In genomic region chr3:62587169-62587568, GRCh38 we compare ENCODE assay signal across 20 cellular contexts.
DNase-seq lines count a peak whose midpoint lies in the region; ATAC-seq, FAIRE-seq and TF ChIP-seq lines count a peak whose summit lies in the region.
"Had no signal": no experiment of that assay in that cellular context is flagged by ENCODE, and none has a peak within 500 bp of the region (broad histone marks: within the 10 kb centered on the region; RNA-seq: fewer than 3 reads in every experiment).

No MANE protein-coding gene starts in this region.

- H3K4me3 Mint-ChIP-seq in effector memory CD8-positive, alpha-beta T cell: no peak overlapping the region
- H3K4me3 Mint-ChIP-seq in CD14-positive monocyte: no peak overlapping the region
- H3K4me3 Mint-ChIP-seq: activated CD8-positive, alpha-beta memory T cell treated with anti-CD3 and anti-CD28 coated beads, Interleukin-2, amount 10 ng/mL, durations not matched to agents 7 days and 5 days; activated naive CD8-positive, alpha-beta T cell treated with anti-CD3 and anti-CD28 coated beads, Interleukin-2, amount 50 U/mL, for 24 hours; activated T-helper 17 cell treated with anti-CD3 and anti-CD28 coated beads, Interleukin-2, amount 50 U/mL, for 72 hours; type B pancreatic cell had no signal

- H3K9me1 ChIP-seq in keratinocyte (ENCODE audit: control insufficient read depth, extremely low read depth, insufficient read depth, low read length): no peaks in the 10 kb centered on the region

- DNase-seq in AG04450 (ENCODE audit: low read depth, low spot score): no peak
- peak; percentile 51 for DNase-seq in NCI-H446 (lab: John Stamatoyannopoulos, UW)
- peak; percentile 46 to 89 for DNase-seq in cardiac fibroblast (ENCODE audit: low read depth in 2 of 2)
- DNase-seq in keratinocyte (ENCODE audit: low read depth, low spot score): no peak
- no peak for DNase-seq in effector memory CD8-positive, alpha-beta T cell
- DNase-seq in CD14-positive monocyte (ENCODE audit: low spot score): no peak
- DNase-seq: activated CD8-positive, alpha-beta memory T cell treated with anti-CD3 and anti-CD28 coated beads, Interleukin-2, amount 10 ng/mL, durations not matched to agents 7 days and 5 days; activated naive CD8-positive, alpha-beta T cell treated with anti-CD3 and anti-CD28 coated beads, Interleukin-2, amount 50 U/mL, for 24 hours; GF-D8; left colon; NCI-H1694; NCI-H2227 treated with DMSO at 0.1 percent for 48 hours; stimulated activated CD4-positive, alpha-beta T cell treated with anti-CD3 and anti-CD28 coated beads, Interleukin-4, amount 100 ng/mL, for 1 hour; stomach had no signal

- H3K9me3 Mint-ChIP-seq in effector memory CD8-positive, alpha-beta T cell: peaks cover 0 to 1% of the 10 kb centered on the region in 2 donors
- H3K9me3 Mint-ChIP-seq in CD14-positive monocyte: peaks cover 0 to 9% (median 0%) of the 10 kb centered on the region in 7 donors
- H3K9me3 Mint-ChIP-seq: activated naive CD8-positive, alpha-beta T cell treated with anti-CD3 and anti-CD28 coated beads, Interleukin-2, amount 50 U/mL, for 24 hours; activated T-helper 17 cell treated with anti-CD3 and anti-CD28 coated beads, Interleukin-2, amount 50 U/mL, for 72 hours; type B pancreatic cell had no signal

- H3K9me3 ChIP-seq in AG04450 (ENCODE audit: control insufficient read depth, insufficient read depth, low read length) (no peaks in the 10 kb centered on the region), keratinocyte (ENCODE audit: control insufficient read depth, low read depth, low read length) (no peaks in the 10 kb centered on the region)
- H3K9me3 ChIP-seq: A549, stomach had no signal

- H3K79me2 ChIP-seq in keratinocyte (ENCODE audit: control insufficient read depth, insufficient read depth, low read length): no peaks in the 10 kb centered on the region

- no peak for ATAC-seq in GM19397 (IDR thresholded peaks at IDR 0.05; ENCODE audit: unreplicated experiment)
- no peak for ATAC-seq in effector memory CD8-positive, alpha-beta T cell (replicated peaks)
- no peak for ATAC-seq in GM18517 (IDR thresholded peaks at IDR 0.05; ENCODE audit: unreplicated experiment)
- ATAC-seq: A549; activated CD8-positive, alpha-beta memory T cell treated with anti-CD3 and anti-CD28 coated beads, Interleukin-2, amount 10 ng/mL, durations not matched to agents 7 days and 5 days; activated naive CD8-positive, alpha-beta T cell treated with anti-CD3 and anti-CD28 coated beads, Interleukin-2, amount 50 U/mL, for 24 hours; activated T-helper 17 cell treated with anti-CD3 and anti-CD28 coated beads, Interleukin-2, amount 50 U/mL, for 72 hours; left colon had no signal

- intact Hi-C loops in CD14-positive monocyte (cut with micrococcal nuclease): no loop called here

- H3K27me3 ChIP-seq in AG04450 (ENCODE audit: control insufficient read depth, insufficient read depth, low read length): no peaks in the 10 kb centered on the region
- no peaks in the 10 kb centered on the region for H3K27me3 ChIP-seq in keratinocyte (ENCODE audit: control insufficient read depth, extremely low read depth, insufficient read depth, low read length)
- H3K27me3 ChIP-seq: cardiac muscle cell, stomach had no signal

- TF ChIP-seq CTCF in AG04450 (IDR thresholded peaks at IDR 0.05; ENCODE audit: low read depth, low read length): no peak
- TF ChIP-seq CTCF in cardiac fibroblast (IDR thresholded peaks at IDR 0.05; ENCODE audit: low read depth, low read length): no peak
- no peak for TF ChIP-seq CTCF in keratinocyte (optimal IDR thresholded peaks at IDR 0.05 in 1 of 3, IDR thresholded peaks at IDR 0.05 in 1 of 3, conservative IDR thresholded peaks at IDR 0.05 in 1 of 3; ENCODE audit: extremely low read depth in 1 of 3, insufficient read depth in 2 of 3, low read length in 3 of 3)
- TF ChIP-seq CTCF in CD14-positive monocyte (IDR thresholded peaks at IDR 0.05): no peak

- CTCF ChIA-PET in AG04450 (lab: Charles Lee): interaction anchor here (0.6 kb wide), 1 partner anchor 1943 kb away, joined by 7 read pairs; no protein-coding TSS in a partner anchor

- POLR2A ChIA-PET in AG04450 (lab: Yijun Ruan, JAX): interaction anchor here (1.0 to 1.7 kb wide), 3 partner anchors 10 to 20 kb away, joined by 3 to 9 read pairs (median 4); no protein-coding TSS in a partner anchor

- H3K9ac ChIP-seq in keratinocyte (ENCODE audit: control insufficient read depth, extremely low read depth, insufficient read depth, low read length): no peak overlapping the region

- H3K27ac ChIP-seq in AG04450 (ENCODE audit: low read depth, low read length) (peak overlapping the region; percentile 71), keratinocyte (ENCODE audit: control insufficient read depth, insufficient read depth, low read length) (peak overlapping the region; percentile 64)
- H3K27ac ChIP-seq: A549, cardiac muscle cell, stomach had no signal

- H3K36me3 ChIP-seq in keratinocyte (ENCODE audit: control insufficient read depth in 2 of 2, extremely low read depth in 1 of 2, insufficient read depth in 2 of 2, low read length in 2 of 2): no peaks in the 10 kb centered on the region
- H3K36me3 ChIP-seq: stomach had no signal

- dilution Hi-C loops in keratinocyte (cut with MboI; ENCODE audit: extremely low pct_ligation_motif_present, low sequenced_read_pairs): no loop called here

- peaks cover 25% of the 10 kb centered on the region for H3K4me1 ChIP-seq in keratinocyte (ENCODE audit: control insufficient read depth, extremely low read depth, insufficient read depth, low read length)
- H3K4me1 ChIP-seq: A549, stomach had no signal

- H3K27ac Mint-ChIP-seq in effector memory CD8-positive, alpha-beta T cell: no peak overlapping the region
- no peak overlapping the region for H3K27ac Mint-ChIP-seq in CD14-positive monocyte
- H3K27ac Mint-ChIP-seq: activated CD8-positive, alpha-beta memory T cell treated with anti-CD3 and anti-CD28 coated beads, Interleukin-2, amount 10 ng/mL, durations not matched to agents 7 days and 5 days; activated naive CD8-positive, alpha-beta T cell treated with anti-CD3 and anti-CD28 coated beads, Interleukin-2, amount 50 U/mL, for 24 hours; activated T-helper 17 cell treated with anti-CD3 and anti-CD28 coated beads, Interleukin-2, amount 50 U/mL, for 72 hours; type B pancreatic cell had no signal

- H3K36me3 Mint-ChIP-seq in effector memory CD8-positive, alpha-beta T cell (ENCODE audit: insufficient read depth): no peaks in the 10 kb centered on the region
- no peaks in the 10 kb centered on the region for H3K36me3 Mint-ChIP-seq in CD14-positive monocyte
- H3K36me3 Mint-ChIP-seq: activated CD8-positive, alpha-beta memory T cell treated with anti-CD3 and anti-CD28 coated beads, Interleukin-2, amount 10 ng/mL, durations not matched to agents 7 days and 5 days; type B pancreatic cell had no signal

- peak overlapping the region; percentile 54 for H3K4me2 ChIP-seq in keratinocyte (ENCODE audit: control insufficient read depth, extremely low read depth, insufficient read depth, low read depth, low read length)
- H3K4me2 ChIP-seq: A549 had no signal

- H2AFZ ChIP-seq in keratinocyte (ENCODE audit: control insufficient read depth, low read length): no peak overlapping the region

- no peaks in the 10 kb centered on the region for H3K27me3 Mint-ChIP-seq in effector memory CD8-positive, alpha-beta T cell
- H3K27me3 Mint-ChIP-seq in CD14-positive monocyte (ENCODE audit: low read depth in 3 of 3): peaks cover 0 to 5% (median 2%) of the 10 kb centered on the region in 3 donors
- H3K27me3 Mint-ChIP-seq: activated CD8-positive, alpha-beta memory T cell treated with anti-CD3 and anti-CD28 coated beads, Interleukin-2, amount 10 ng/mL, durations not matched to agents 7 days and 5 days; activated naive CD8-positive, alpha-beta T cell treated with anti-CD3 and anti-CD28 coated beads, Interleukin-2, amount 50 U/mL, for 24 hours; activated T-helper 17 cell treated with anti-CD3 and anti-CD28 coated beads, Interleukin-2, amount 50 U/mL, for 72 hours had no signal

- peak; percentile 68 for FAIRE-seq in keratinocyte (lab: Jason Lieb, UNC)
- FAIRE-seq: A549 had no signal

- no peak overlapping the region for H3K4me3 ChIP-seq in AG04450 (ENCODE audit: low read depth, low read length)
- peak overlapping the region in 1 of 2 donors; percentile 19 for H3K4me3 ChIP-seq in cardiac fibroblast (replicated peaks in 1 of 2; ENCODE audit: low read depth in 2 of 2, low read length in 2 of 2)
- H3K4me3 ChIP-seq in keratinocyte (ENCODE audit: control insufficient read depth in 2 of 3, extremely low read depth in 1 of 3, insufficient read depth in 2 of 3, low read depth in 1 of 3, low read length in 3 of 3): no peak overlapping the region
- H3K4me3 ChIP-seq: A549, cardiac muscle cell, stomach had no signal

- no peaks in the 10 kb centered on the region for H3K4me1 Mint-ChIP-seq in effector memory CD8-positive, alpha-beta T cell (ENCODE audit: low read depth in 2 of 2)
- H3K4me1 Mint-ChIP-seq in CD14-positive monocyte: no peaks in the 10 kb centered on the region
- H3K4me1 Mint-ChIP-seq: activated CD8-positive, alpha-beta memory T cell treated with anti-CD3 and anti-CD28 coated beads, Interleukin-2, amount 10 ng/mL, durations not matched to agents 7 days and 5 days; activated naive CD8-positive, alpha-beta T cell treated with anti-CD3 and anti-CD28 coated beads, Interleukin-2, amount 50 U/mL, for 24 hours; activated T-helper 17 cell treated with anti-CD3 and anti-CD28 coated beads, Interleukin-2, amount 50 U/mL, for 72 hours had no signal

- no peaks in the 10 kb centered on the region for H4K20me1 ChIP-seq in keratinocyte (ENCODE audit: control insufficient read depth, extremely low read depth, insufficient read depth, low read length)

Comparison
In these comparisons a context has a peak if more than half of its experiments do, and no peak if none do; other contexts are left out.
1. DNase-seq: peak in NCI-H446 (2 of 2) and cardiac fibroblast (2 of 2); none in AG04450 (single experiment), keratinocyte (single experiment), effector memory CD8-positive, alpha-beta T cell (0 of 3) and CD14-positive monocyte (single experiment).